ENCODE assay signal across 10 cellular contexts in the genomic region with DNA sequence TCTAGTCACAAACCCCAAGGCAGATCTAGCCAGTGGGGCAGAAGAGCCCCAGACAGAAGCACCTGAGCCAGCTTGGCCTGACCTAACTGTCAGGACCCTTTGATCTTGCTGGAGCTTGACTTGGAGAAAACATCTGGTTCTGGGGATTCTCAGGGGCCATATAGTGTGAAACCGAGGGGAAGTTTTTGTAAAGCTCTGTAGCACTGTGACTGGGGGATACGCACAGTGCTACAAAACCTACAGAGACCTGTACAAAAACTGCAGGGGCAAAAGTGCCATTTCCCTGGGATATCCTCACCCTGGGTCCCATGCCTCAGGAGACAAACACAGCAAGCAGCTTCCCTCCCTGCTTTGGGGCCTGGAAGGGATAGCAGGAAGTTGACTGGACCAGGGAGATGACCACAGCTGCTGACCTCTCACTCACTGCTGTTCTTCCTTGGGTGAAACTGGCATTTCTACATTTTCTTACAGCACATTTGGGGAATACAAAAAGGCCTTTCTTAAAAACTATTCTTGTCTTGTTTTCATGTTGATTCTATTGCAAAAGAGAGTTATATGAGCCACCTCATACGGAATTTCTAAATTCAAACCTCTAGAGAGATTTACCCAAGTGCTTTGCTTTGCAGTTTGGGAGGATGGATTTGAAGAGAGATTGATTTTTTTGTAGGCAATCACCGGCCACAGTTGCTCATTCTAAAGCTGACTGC.
DNase-seq lines count a peak whose midpoint lies in the region; ATAC-seq, FAIRE-seq and TF ChIP-seq lines count a peak whose summit lies in the region.
"Had no signal": no experiment of that assay in that cellular context is flagged by ENCODE, and none has a peak within 500 bp of the region (broad histone marks: within the 10 kb centered on the region; RNA-seq: fewer than 3 reads in every experiment).

No MANE protein-coding gene starts in this region.

- H2AFZ ChIP-seq in astrocyte (ENCODE audit: low read depth, low read length): no peak overlapping the region

- H3K27ac Mint-ChIP-seq in astrocyte (ENCODE audit: unreplicated experiment): peak overlapping the region; percentile 6

- H3K4me3 Mint-ChIP-seq in astrocyte (ENCODE audit: unreplicated experiment): no peak overlapping the region

- peaks cover 18% of the 10 kb centered on the region for H3K4me1 Mint-ChIP-seq in astrocyte (ENCODE audit: low read depth, unreplicated experiment)

- TF ChIP-seq CTCF in astrocyte (IDR thresholded peaks at IDR 0.05; ENCODE audit: insufficient read depth, low read depth, low read length) (no peak), kidney (IDR thresholded peaks at IDR 0.05; ENCODE audit: borderline replicate concordance, extremely low read depth, insufficient read depth) (no peak)

- H4K20me1 ChIP-seq in astrocyte (ENCODE audit: insufficient read depth, low read length): no peaks in the 10 kb centered on the region

- H3K27ac ChIP-seq in astrocyte (ENCODE audit: low read depth, low read length): no peak overlapping the region
- no peak overlapping the region for H3K27ac ChIP-seq in kidney (ENCODE audit: low read depth in 2 of 2, low read length in 2 of 2)
- H3K27ac ChIP-seq: right lobe of liver had no signal

- peaks cover 19% of the 10 kb centered on the region for H3K27me3 Mint-ChIP-seq in astrocyte (ENCODE audit: low read depth, unreplicated experiment)

- no peak for DNase-seq in astrocyte (ENCODE audit: low read depth)
- DNase-seq in retina: peak; percentile 7
- DNase-seq in NCI-H2029 treated with DMSO at 0.1 percent for 48 hours (lab: John Stamatoyannopoulos, UW): no peak
- no peak for DNase-seq in SHP77 treated with DMSO at 0.1 percent for 48 hours (lab: John Stamatoyannopoulos, UW)
- DNase-seq in kidney: no peak
- DNase-seq: erythroblast, right lobe of liver had no signal

- H3K4me1 ChIP-seq in astrocyte (ENCODE audit: insufficient read depth, low read length) (peaks cover 8% of the 10 kb centered on the region), kidney (ENCODE audit: control insufficient read depth in 1 of 2, insufficient read depth in 1 of 2, low read depth in 1 of 2, low read length in 2 of 2) (no peaks in the 10 kb centered on the region)
- H3K4me1 ChIP-seq: right lobe of liver had no signal

- FAIRE-seq in astrocyte (lab: Jason Lieb, UNC): no peak
- no peak for FAIRE-seq in kidney (lab: Jason Lieb, UNC)

- H3K9me3 ChIP-seq in astrocyte (ENCODE audit: insufficient read depth, low read depth, low read length): no peaks in the 10 kb centered on the region
- no peaks in the 10 kb centered on the region for H3K9me3 ChIP-seq in kidney (ENCODE audit: control insufficient read depth in 1 of 2, low read length in 2 of 2)
- H3K9me3 ChIP-seq: right lobe of liver had no signal

- peak overlapping the region; percentile 7 for H3K4me2 ChIP-seq in astrocyte (ENCODE audit: low read length)

- H3K9me3 Mint-ChIP-seq in astrocyte (ENCODE audit: unreplicated experiment): peaks cover 5% of the 10 kb centered on the region

- H3K27me3 ChIP-seq in astrocyte (ENCODE audit: insufficient read depth, low read length): no peaks in the 10 kb centered on the region
- H3K27me3 ChIP-seq: right lobe of liver had no signal

- H3K36me3 Mint-ChIP-seq in astrocyte (ENCODE audit: low read depth, unreplicated experiment): no peaks in the 10 kb centered on the region

- ATAC-seq in GM19043 (IDR thresholded peaks at IDR 0.05; ENCODE audit: low read depth, unreplicated experiment): peak; percentile 56
- ATAC-seq in HG02884 (IDR thresholded peaks at IDR 0.05; ENCODE audit: unreplicated experiment): peak; percentile 51
- no peak for ATAC-seq in GM21526 (IDR thresholded peaks at IDR 0.05; ENCODE audit: low FRiP score, unreplicated experiment)

- intact Hi-C loops in kidney (cut with DNase I): no loop called here

- H3K4me3 ChIP-seq in astrocyte (ENCODE audit: insufficient read depth, low read depth, low read length) (no peak overlapping the region), kidney (ENCODE audit: low read length in 2 of 2) (no peak overlapping the region)
- H3K4me3 ChIP-seq: right lobe of liver had no signal

- no peaks in the 10 kb centered on the region for H3K79me2 ChIP-seq in astrocyte (ENCODE audit: insufficient read depth, low read length)

- H3K9ac ChIP-seq in astrocyte (ENCODE audit: low read length): no peak overlapping the region
- no peak overlapping the region for H3K9ac ChIP-seq in kidney (ENCODE audit: low read length in 2 of 2)

- H3K36me3 ChIP-seq in astrocyte (ENCODE audit: insufficient read depth, low read length) (no peaks in the 10 kb centered on the region), kidney (ENCODE audit: control insufficient read depth in 1 of 2, insufficient read depth in 2 of 2, low read length in 2 of 2) (no peaks in the 10 kb centered on the region)
- H3K36me3 ChIP-seq: right lobe of liver had no signal
